In genomic region chr20:25987073-25987927, GRCh38 we compare ENCODE assay signal across 1 cellular context.
TF ChIP-seq lines count a peak whose summit lies in the region.

No MANE protein-coding gene starts in this region.

TF ChIP-seq in IMR-90, 13 proteins besides CTCF, POLR2A, EP300 and RAD21 (continued from another document):
- TF ChIP-seq USF2 (IDR thresholded peaks at IDR 0.05; ENCODE audit: low read depth, low read length) = no peak
TF ChIP-seq in IMR-90: peak in this region for 0.
